ENCODE assay signal across 34 cellular contexts in the genomic region with DNA sequence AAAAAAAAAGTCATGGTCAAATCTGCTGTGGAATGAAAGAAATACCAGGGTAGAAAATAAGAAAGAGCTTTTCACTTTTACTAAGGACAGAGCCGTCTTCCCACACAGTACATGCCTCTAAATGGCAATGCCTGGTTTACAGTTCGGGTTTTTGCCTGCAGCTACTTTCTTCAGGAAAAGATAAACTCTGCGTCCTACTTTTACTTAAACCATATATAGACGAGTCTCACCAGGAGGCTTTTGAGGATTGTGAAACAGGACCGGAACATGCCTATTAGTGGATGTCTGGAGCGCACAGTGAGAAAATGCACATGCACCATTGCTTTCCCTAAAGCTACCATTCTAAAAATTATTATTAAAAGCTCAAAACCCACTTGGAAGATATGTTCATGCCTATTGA.
DNase-seq lines count a peak whose midpoint lies in the region; ATAC-seq and TF ChIP-seq lines count a peak whose summit lies in the region.
"Had no signal": no experiment of that assay in that cellular context is flagged by ENCODE, and none has a peak within 500 bp of the region (broad histone marks: within the 10 kb centered on the region; RNA-seq: fewer than 3 reads in every experiment).

No MANE protein-coding gene starts in this region.

- CTCF ChIA-PET in MCF 10A (lab: Yijun Ruan, JAX), result interaction anchor here (0.5 kb wide), 1 partner anchor 246 kb away, joined by 3 read pairs; no protein-coding TSS in a partner anchor

- H3K4me3 ChIP-seq in breast epithelium, result no peak overlapping the region
- no peak overlapping the region for H3K4me3 ChIP-seq in astrocyte of the spinal cord (ENCODE audit: low read depth, low read length)
- H3K4me3 ChIP-seq: body of pancreas, gastrocnemius medialis, PC-9, tibial nerve had no signal

- POLR2A ChIA-PET in MCF 10A (lab: Yijun Ruan, JAX), result interaction anchor here (1.6 kb wide), 1 partner anchor 10 kb away, joined by 8 read pairs; no protein-coding TSS in a partner anchor

- no peak overlapping the region for H3K4me3 Mint-ChIP-seq in MCF 10A (ENCODE audit: unreplicated experiment)
- H3K4me3 Mint-ChIP-seq: activated CD8-positive, alpha-beta T cell treated with anti-CD3 and anti-CD28 coated beads for 36 hours; activated naive CD8-positive, alpha-beta T cell treated with anti-CD3 and anti-CD28 coated beads, Interleukin-2, amount 10 ng/mL, durations not matched to agents 7 days and 5 days; immature natural killer cell; nephron; stimulated activated naive CD8-positive, alpha-beta T cell treated with anti-CD3 and anti-CD28 coated beads, Interleukin-15, amount 100 ng/mL, for 72 hours; T-cell had no signal

- peaks cover 5% of the 10 kb centered on the region for H3K4me1 Mint-ChIP-seq in MCF 10A (ENCODE audit: insufficient read depth, unreplicated experiment)
- H3K4me1 Mint-ChIP-seq: immature natural killer cell; stimulated activated naive CD8-positive, alpha-beta T cell treated with anti-CD3 and anti-CD28 coated beads, Interleukin-15, amount 100 ng/mL, for 72 hours; T-cell had no signal

- no peak for ATAC-seq in HG02870 (IDR thresholded peaks at IDR 0.05; ENCODE audit: unreplicated experiment)
- no peak for ATAC-seq in HG02970 (IDR thresholded peaks at IDR 0.05; ENCODE audit: low FRiP score, unreplicated experiment)
- no peak for ATAC-seq in HG02840 (IDR thresholded peaks at IDR 0.05; ENCODE audit: low FRiP score, unreplicated experiment)
- ATAC-seq: activated CD8-positive, alpha-beta T cell treated with anti-CD3 and anti-CD28 coated beads for 36 hours; body of pancreas; gastrocnemius medialis; sciatic nerve; stimulated activated naive CD8-positive, alpha-beta T cell treated with anti-CD3 and anti-CD28 coated beads, Interleukin-15, amount 100 ng/mL, for 72 hours; T-cell had no signal

- H3K36me3 Mint-ChIP-seq in MCF 10A (ENCODE audit: insufficient read depth, unreplicated experiment), result no peaks in the 10 kb centered on the region
- H3K36me3 Mint-ChIP-seq: T-cell had no signal

- H3K9me3 Mint-ChIP-seq in MCF 10A (ENCODE audit: unreplicated experiment), result peaks cover 20% of the 10 kb centered on the region

- TF ChIP-seq POLR2A in breast epithelium (IDR thresholded peaks at IDR 0.05), result no peak

- H3K9me3 ChIP-seq in breast epithelium, result peaks cover 6 to 12% of the 10 kb centered on the region in 2 donors
- H3K9me3 ChIP-seq: body of pancreas, gastrocnemius medialis had no signal

- in situ Hi-C loops in astrocyte of the spinal cord (cut with HindIII; ENCODE audit: low sequenced_read_pairs), result no loop called here

- H3K36me3 ChIP-seq in breast epithelium, result no peaks in the 10 kb centered on the region
- H3K36me3 ChIP-seq: gastrocnemius medialis, tibial nerve had no signal

- intact Hi-C loops in MCF 10A (cut with micrococcal nuclease), result no loop called here
- intact Hi-C loops in breast epithelium (cut with DNase I; ENCODE audit: low total_unique reads), result no loop called here

- DNase-seq in MCF 10A (ENCODE audit: unreplicated experiment) (peak; percentile 61), breast epithelium (ENCODE audit: low spot score in 2 of 2) (no peak), astrocyte of the spinal cord (ENCODE audit: low read depth, low spot score) (peak; percentile 27), iris pigment epithelial cell (ENCODE audit: low read depth) (peak; percentile 35), activated gamma-delta T cell treated with Interleukin-2 at 50 U/mL for 16 hours (no peak)
- DNase-seq: activated CD4-positive, CD25-positive, alpha-beta regulatory T cell treated with anti-CD3 and anti-CD28 coated beads, Interleukin-2, amount 50 U/mL, for 72 hours; activated CD8-positive, alpha-beta T cell treated with anti-CD3 and anti-CD28 coated beads for 36 hours; activated effector memory CD4-positive, alpha-beta T cell treated with Interleukin-2 at 50 U/mL for 16 hours; activated naive CD8-positive, alpha-beta T cell treated with anti-CD3 and anti-CD28 coated beads, Interleukin-2, amount 10 ng/mL, durations not matched to agents 7 days and 5 days; activated T-cell treated with anti-CD3 and anti-CD28 coated beads for 4 hours; AML-193; body of pancreas; effector CD8-positive, alpha-beta T cell; erythroblast; gastrocnemius medialis; GDM1; GOT3; hippocampal formation; immature natural killer cell; Kasumi-1; NCI-H1105; NCI-H2081 treated with DMSO at 0.1 percent for 48 hours; PC-9; SHP77 treated with DMSO at 0.1 percent for 48 hours; stimulated activated CD4-positive, alpha-beta T cell treated with anti-CD3 and anti-CD28 coated beads, Interleukin-15, amount 100 ng/mL, for 24 hours; stimulated activated naive CD8-positive, alpha-beta T cell treated with anti-CD3 and anti-CD28 coated beads, Interleukin-15, amount 100 ng/mL, for 72 hours; T-cell had no signal

- no peak overlapping the region for H3K27ac ChIP-seq in breast epithelium
- H3K27ac ChIP-seq: body of pancreas, gastrocnemius medialis, HL-60, PC-9, tibial nerve had no signal

- TF ChIP-seq CTCF in MCF 10A (IDR thresholded peaks at IDR 0.05; ENCODE audit: unreplicated experiment) (no peak), breast epithelium (IDR thresholded peaks at IDR 0.05) (no peak), astrocyte of the spinal cord (IDR thresholded peaks at IDR 0.05; ENCODE audit: low read depth, low read length) (no peak)

- no peaks in the 10 kb centered on the region for H3K27me3 ChIP-seq in breast epithelium
- H3K27me3 ChIP-seq: body of pancreas, gastrocnemius medialis, tibial nerve had no signal

- no TSS peak for BruUV-seq in MCF 10A (replicated peaks; lab: Mats Ljungman, UMichigan)

- no peak overlapping the region for H3K27ac Mint-ChIP-seq in MCF 10A (ENCODE audit: low read depth, unreplicated experiment)
- H3K27ac Mint-ChIP-seq: activated CD8-positive, alpha-beta T cell treated with anti-CD3 and anti-CD28 coated beads for 36 hours; activated naive CD8-positive, alpha-beta T cell treated with anti-CD3 and anti-CD28 coated beads, Interleukin-2, amount 10 ng/mL, durations not matched to agents 7 days and 5 days; immature natural killer cell; nephron; stimulated activated naive CD8-positive, alpha-beta T cell treated with anti-CD3 and anti-CD28 coated beads, Interleukin-15, amount 100 ng/mL, for 72 hours; T-cell had no signal

- no peaks in the 10 kb centered on the region for H3K27me3 Mint-ChIP-seq in MCF 10A (ENCODE audit: insufficient read depth, unreplicated experiment)
- H3K27me3 Mint-ChIP-seq: activated CD8-positive, alpha-beta T cell treated with anti-CD3 and anti-CD28 coated beads for 36 hours; stimulated activated naive CD8-positive, alpha-beta T cell treated with anti-CD3 and anti-CD28 coated beads, Interleukin-15, amount 100 ng/mL, for 72 hours; T-cell had no signal

- H3K4me1 ChIP-seq in breast epithelium, result no peaks in the 10 kb centered on the region
- H3K4me1 ChIP-seq: tibial nerve had no signal

Comparison
In these comparisons a context has a peak if more than half of its experiments do, and no peak if none do; other contexts are left out.
1. DNase-seq: peak in MCF 10A (single experiment), astrocyte of the spinal cord (single experiment) and iris pigment epithelial cell (single experiment); none in breast epithelium (0 of 2) and activated gamma-delta T cell treated with Interleukin-2 at 50 U/mL for 16 hours (single experiment).